Comparison of ENCODE assay signal across 15 cellular contexts in genomic region chr11:92269021-92269420, GRCh38. TPM values are rescaled to one million over a fixed set of nuclear protein-coding genes. Genes with fewer than 3 reads are reported as not detected.
A peak's percentile ranks its signal among the peaks of the same experiment; 100 is the strongest.
DNase-seq lines count a peak whose midpoint lies in the region; ATAC-seq and TF ChIP-seq lines count a peak whose summit lies in the region.
"Had no signal": no experiment of that assay in that cellular context is flagged by ENCODE, and none has a peak within 500 bp of the region (broad histone marks: within the 10 kb centered on the region; RNA-seq: fewer than 3 reads in every experiment).

No MANE protein-coding gene starts in this region.

- no peak overlapping the region for H3K27ac ChIP-seq in cardiac muscle cell
- H3K27ac ChIP-seq: testis had no signal

- no peak for TF ChIP-seq CTCF in cardiac muscle cell (IDR thresholded peaks at IDR 0.05; ENCODE audit: low read depth, low read length)
- TF ChIP-seq CTCF in astrocyte of the cerebellum (IDR thresholded peaks at IDR 0.05; ENCODE audit: low read depth, low read length, missing control alignments) = no peak

- in situ Hi-C loops in astrocyte of the cerebellum (cut with HindIII; ENCODE audit: low sequenced_read_pairs) = no loop called here

- no peak for ATAC-seq in GM19397 (IDR thresholded peaks at IDR 0.05; ENCODE audit: unreplicated experiment)

- H3K36me3 ChIP-seq in cardiac muscle cell = no peaks in the 10 kb centered on the region

- H3K27me3 ChIP-seq in cardiac muscle cell = no peaks in the 10 kb centered on the region
- H3K27me3 ChIP-seq: testis had no signal

- H3K4me1 ChIP-seq in cardiac muscle cell (ENCODE audit: low read depth) = peaks cover 3% of the 10 kb centered on the region
- H3K4me1 ChIP-seq: testis had no signal

- H3K9me3 ChIP-seq in cardiac muscle cell (ENCODE audit: low read depth) = no peaks in the 10 kb centered on the region
- H3K9me3 ChIP-seq: testis had no signal

- H3K4me3 ChIP-seq in cardiac muscle cell (no peak overlapping the region), astrocyte of the cerebellum (ENCODE audit: low read depth, low read length) (no peak overlapping the region)
- H3K4me3 ChIP-seq: testis had no signal

- intact Hi-C loops in cardiac septum (cut with DNase I) (no loop called here), posterior cingulate gyrus (cut with DNase I) (no loop called here)

- DNase-seq in cardiac muscle cell (ENCODE audit: low read depth in 1 of 2, low spot score in 1 of 2) (peak; percentile 30 to 48), cardiac septum (ENCODE audit: low spot score) (no peak), astrocyte of the cerebellum (ENCODE audit: low read depth) (peak; percentile 36), iPS-NIHi7 (ENCODE audit: extremely low spot score) (peak; percentile 32), DMS79 treated with DMSO at 0.1 percent for 48 hours (lab: John Stamatoyannopoulos, UW) (no peak), ecto neural progenitor cell (ENCODE audit: low spot score) (no peak), posterior cingulate gyrus (no peak)
- DNase-seq: caudate nucleus; hypothalamus; Karpas-422; NCI-H345; stimulated activated CD4-positive, alpha-beta T cell treated with anti-CD3 and anti-CD28 coated beads, Interleukin-4, amount 100 ng/mL, for 1 hour; T-helper 2 cell; testis had no signal

RNA-seq across cellular contexts. Expression of gene FAT3, which starts 44.4 kb away (rescaled TPM):
- total RNA-seq in cardiac muscle cell (3.4 and 3.5 TPM in 2 replicates), cardiac septum (9.2 TPM)
- polyA plus RNA-seq in cardiac muscle cell = 1.1 TPM in 2 replicates

Comparison
In these comparisons a context has a peak if more than half of its experiments do, and no peak if none do; other contexts are left out.
1. DNase-seq: peak in cardiac muscle cell (2 of 2), astrocyte of the cerebellum (single experiment) and iPS-NIHi7 (single experiment); none in cardiac septum (single experiment), DMS79 treated with DMSO at 0.1 percent for 48 hours (single experiment), ecto neural progenitor cell (single experiment) and posterior cingulate gyrus (0 of 10).